ENCODE assay signal across 8 cellular contexts in the genomic region with DNA sequence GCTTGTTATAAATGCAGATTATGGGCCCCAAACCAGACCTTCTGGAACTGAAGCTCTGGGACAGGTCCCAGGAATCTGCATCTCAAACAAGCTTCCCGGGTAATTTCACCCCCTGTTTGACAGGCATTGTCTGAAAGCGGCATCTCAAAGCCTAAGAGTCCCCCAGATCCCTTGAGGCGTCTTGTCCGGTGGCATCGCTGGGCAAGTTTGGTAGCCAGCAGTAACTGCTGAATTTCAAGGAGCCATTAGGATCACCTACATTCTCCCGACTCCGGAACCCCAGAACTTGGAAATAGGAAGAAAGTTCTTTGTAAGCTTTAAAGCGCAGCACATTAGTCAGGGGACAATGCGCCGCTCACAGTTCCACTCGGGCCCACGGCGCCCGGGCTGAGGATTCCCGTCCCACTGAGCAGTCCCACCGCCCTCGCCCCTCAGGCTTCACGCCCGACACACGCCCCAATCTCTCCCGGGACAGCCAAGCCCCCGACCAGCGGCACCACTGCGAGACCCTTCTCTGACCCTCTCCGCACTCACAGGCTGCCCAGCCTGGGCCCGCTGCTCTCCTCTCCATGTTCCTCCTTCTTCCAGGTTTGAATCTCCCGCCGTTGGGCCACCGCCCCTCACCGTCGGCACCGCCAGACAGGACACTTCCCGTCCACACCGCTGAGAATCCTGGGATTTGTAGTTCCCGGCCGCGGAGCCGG. TPM values are rescaled to one million over a fixed set of nuclear protein-coding genes. Genes with fewer than 3 reads are reported as not detected.
A peak's percentile ranks its signal among the peaks of the same experiment; 100 is the strongest.
DNase-seq lines count a peak whose midpoint lies in the region; ATAC-seq, FAIRE-seq and TF ChIP-seq lines count a peak whose summit lies in the region.

A gene with protein sequence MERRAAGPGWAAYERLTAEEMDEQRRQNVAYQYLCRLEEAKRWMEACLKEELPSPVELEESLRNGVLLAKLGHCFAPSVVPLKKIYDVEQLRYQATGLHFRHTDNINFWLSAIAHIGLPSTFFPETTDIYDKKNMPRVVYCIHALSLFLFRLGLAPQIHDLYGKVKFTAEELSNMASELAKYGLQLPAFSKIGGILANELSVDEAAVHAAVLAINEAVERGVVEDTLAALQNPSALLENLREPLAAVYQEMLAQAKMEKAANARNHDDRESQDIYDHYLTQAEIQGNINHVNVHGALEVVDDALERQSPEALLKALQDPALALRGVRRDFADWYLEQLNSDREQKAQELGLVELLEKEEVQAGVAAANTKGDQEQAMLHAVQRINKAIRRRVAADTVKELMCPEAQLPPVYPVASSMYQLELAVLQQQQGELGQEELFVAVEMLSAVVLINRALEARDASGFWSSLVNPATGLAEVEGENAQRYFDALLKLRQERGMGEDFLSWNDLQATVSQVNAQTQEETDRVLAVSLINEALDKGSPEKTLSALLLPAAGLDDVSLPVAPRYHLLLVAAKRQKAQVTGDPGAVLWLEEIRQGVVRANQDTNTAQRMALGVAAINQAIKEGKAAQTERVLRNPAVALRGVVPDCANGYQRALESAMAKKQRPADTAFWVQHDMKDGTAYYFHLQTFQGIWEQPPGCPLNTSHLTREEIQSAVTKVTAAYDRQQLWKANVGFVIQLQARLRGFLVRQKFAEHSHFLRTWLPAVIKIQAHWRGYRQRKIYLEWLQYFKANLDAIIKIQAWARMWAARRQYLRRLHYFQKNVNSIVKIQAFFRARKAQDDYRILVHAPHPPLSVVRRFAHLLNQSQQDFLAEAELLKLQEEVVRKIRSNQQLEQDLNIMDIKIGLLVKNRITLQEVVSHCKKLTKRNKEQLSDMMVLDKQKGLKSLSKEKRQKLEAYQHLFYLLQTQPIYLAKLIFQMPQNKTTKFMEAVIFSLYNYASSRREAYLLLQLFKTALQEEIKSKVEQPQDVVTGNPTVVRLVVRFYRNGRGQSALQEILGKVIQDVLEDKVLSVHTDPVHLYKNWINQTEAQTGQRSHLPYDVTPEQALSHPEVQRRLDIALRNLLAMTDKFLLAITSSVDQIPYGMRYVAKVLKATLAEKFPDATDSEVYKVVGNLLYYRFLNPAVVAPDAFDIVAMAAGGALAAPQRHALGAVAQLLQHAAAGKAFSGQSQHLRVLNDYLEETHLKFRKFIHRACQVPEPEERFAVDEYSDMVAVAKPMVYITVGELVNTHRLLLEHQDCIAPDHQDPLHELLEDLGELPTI (N-terminal part only) (minus strand): TSS at position 607 of the 704 bp plus-strand sequence. CDS start 36 bp downstream, at position 571.

- H3K27me3 ChIP-seq in small intestine (ENCODE audit: control insufficient read depth in 2 of 2, insufficient read depth in 2 of 2, low read length in 2 of 2) = no peaks in the 10 kb centered on the region

- TF ChIP-seq CTCF in GM10266 (IDR thresholded peaks at IDR 0.05; ENCODE audit: control insufficient read depth, insufficient read depth, low read depth, missing control alignments) (no peak), WI38 (IDR thresholded peaks at IDR 0.05; ENCODE audit: low read depth, low read length) (no peak), cardiac fibroblast (IDR thresholded peaks at IDR 0.05; ENCODE audit: low read depth, low read length) (no peak)

- no peak for FAIRE-seq in small intestine (lab: Jason Lieb, UNC)

- no peaks in the 10 kb centered on the region for H3K4me1 ChIP-seq in small intestine (ENCODE audit: control insufficient read depth in 2 of 2, insufficient read depth in 1 of 2, low read depth in 1 of 2, low read length in 1 of 2)

- peak within 1 kb of the TSS in 1 of 6 donors; percentile 12 for H3K27ac Mint-ChIP-seq in immature natural killer cell

- peak within 1 kb of the TSS; percentile 60 to 85 (median 80) for H3K4me3 Mint-ChIP-seq in immature natural killer cell

- peak; percentile 70 for ATAC-seq in HG03039 (IDR thresholded peaks at IDR 0.05; ENCODE audit: unreplicated experiment)
- no peak for ATAC-seq in HG03520 (IDR thresholded peaks at IDR 0.05; ENCODE audit: unreplicated experiment)

- H3K4me3 ChIP-seq in WI38 (ENCODE audit: low read depth, low read length) = peak within 1 kb of the TSS; percentile 67
- H3K4me3 ChIP-seq in cardiac fibroblast (replicated peaks in 1 of 2; ENCODE audit: low read depth in 2 of 2, low read length in 2 of 2) = peak within 1 kb of the TSS; percentile 69 to 77
- peak within 1 kb of the TSS in 1 of 2 donors; percentile 43 for H3K4me3 ChIP-seq in small intestine (ENCODE audit: low read depth in 1 of 2, low read length in 2 of 2)

- no peaks in the 10 kb centered on the region for H3K36me3 Mint-ChIP-seq in immature natural killer cell

- no peaks in the 10 kb centered on the region for H3K36me3 ChIP-seq in small intestine (ENCODE audit: control insufficient read depth in 2 of 2, insufficient read depth in 2 of 2, low read length in 2 of 2)

- peak within 1 kb of the TSS; percentile 56 to 86 for H3K27ac ChIP-seq in small intestine (ENCODE audit: low read depth in 1 of 2, low read length in 1 of 2)

- peaks cover 5 to 28% (median 25%) of the 10 kb centered on the region in 3 donors for H3K27me3 Mint-ChIP-seq in immature natural killer cell (ENCODE audit: low read depth in 3 of 3)

- DNase-seq in GM10266 (ENCODE audit: extremely low spot score) (peak; percentile 88), NCI-H2227 (lab: John Stamatoyannopoulos, UW; ENCODE audit: unreplicated experiment) (peak; percentile 95), cardiac fibroblast (ENCODE audit: low read depth in 2 of 2) (peak; percentile 84 to 85), immature natural killer cell (peak; percentile 47 to 59 (median 57)), small intestine (peak; percentile 93)

- 1 to 2% (median 1%) methylated on average over 38 of the region's 38 CpGs for WGBS in small intestine, 3 donors

- H3K9me3 ChIP-seq in small intestine (ENCODE audit: control insufficient read depth, low read depth) = no peaks in the 10 kb centered on the region

- peaks cover 12 to 22% of the 10 kb centered on the region in 2 donors for H3K4me1 Mint-ChIP-seq in immature natural killer cell

- no peaks in the 10 kb centered on the region for H3K9me3 Mint-ChIP-seq in immature natural killer cell

RNA-seq across cellular contexts. Expression of the gene that starts here (rescaled TPM):
- polyA plus RNA-seq in immature natural killer cell (not detected), small intestine (10 to 100 TPM in 1 of 3 donors, under 1 TPM in 2; 0.54 to 13.8 (median 0.89) TPM)

Comparison
In these comparisons a context has a peak if more than half of its experiments do, and no peak if none do; other contexts are left out.
1. Peak in DNase-seq in immature natural killer cell; RNA of the gene not detected or under 1 TPM.